Comparison of ENCODE assay signal across 30 cellular contexts in the genomic region with DNA sequence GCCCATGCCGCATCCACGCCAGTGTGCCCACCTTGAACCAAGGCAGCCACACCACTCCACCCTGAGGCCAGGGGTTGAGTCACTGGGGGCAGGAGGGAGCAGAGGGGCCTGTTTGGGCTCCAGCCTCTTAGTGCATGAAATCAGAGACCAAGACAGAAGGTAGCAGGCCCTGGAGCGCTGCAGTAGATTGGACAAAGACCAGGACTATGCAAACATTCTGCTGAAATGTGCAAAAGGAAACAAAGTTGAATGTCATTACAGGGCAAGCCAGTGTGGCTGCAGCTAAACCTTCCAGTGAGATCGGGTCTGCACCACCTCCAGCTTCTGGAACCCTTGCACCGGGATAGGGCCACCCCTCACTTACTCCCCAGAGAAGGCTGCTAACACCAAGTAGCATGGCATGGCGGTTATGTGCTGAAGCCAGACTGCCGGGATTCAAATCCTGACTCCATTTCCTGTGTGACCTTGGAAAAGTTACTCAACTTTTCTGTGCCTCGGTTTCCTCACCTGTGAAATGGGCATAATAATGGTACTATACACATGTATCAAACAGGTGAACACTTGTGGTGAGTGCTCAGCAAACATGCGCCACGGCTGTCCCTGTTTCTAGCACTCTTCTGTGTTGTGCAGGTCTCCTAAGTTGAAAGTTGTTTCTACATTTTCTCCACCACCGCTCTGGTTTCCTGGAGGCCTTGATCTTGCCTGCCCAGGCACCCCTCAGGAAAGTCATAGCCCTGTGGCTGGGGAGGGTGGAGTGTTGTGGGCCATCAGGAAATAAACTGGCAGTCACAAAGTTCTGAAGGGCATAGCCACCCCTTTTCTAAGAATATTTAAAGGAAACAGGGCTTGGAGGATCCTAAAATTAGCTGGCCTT. TPM values are rescaled to one million over a fixed set of nuclear protein-coding genes. Genes with fewer than 3 reads are reported as not detected.
DNase-seq lines count a peak whose midpoint lies in the region; ATAC-seq and TF ChIP-seq lines count a peak whose summit lies in the region.
"Had no signal": no experiment of that assay in that cellular context is flagged by ENCODE, and none has a peak within 500 bp of the region (broad histone marks: within the 10 kb centered on the region; RNA-seq: fewer than 3 reads in every experiment).

No MANE protein-coding gene starts in this region.

- H3F3A ChIP-seq in Loucy (ENCODE audit: low read depth): peaks cover 4% of the 10 kb centered on the region; the same call in 1 of the 2 replicates

- peaks cover 10% of the 10 kb centered on the region for H3K4me1 Mint-ChIP-seq in activated naive CD8-positive, alpha-beta T cell treated with anti-CD3 and anti-CD28 coated beads, Interleukin-2, amount 10 ng/mL, durations not matched to agents 7 days and 5 days
- H3K4me1 Mint-ChIP-seq in activated naive CD8-positive, alpha-beta T cell treated with anti-CD3 and anti-CD28 coated beads, Interleukin-2, amount 50 U/mL, for 24 hours: peaks cover 12% of the 10 kb centered on the region
- no peaks in the 10 kb centered on the region for H3K4me1 Mint-ChIP-seq in activated T-helper 2 cell treated with anti-CD3 and anti-CD28 coated beads, Interferon-gamma antibody, Interleukin-2, Interleukin-4, amounts not matched to agents 10 μg/mL and 5 μg/mL and 100 μg/mL, durations not matched to agents 14 hours and 24 hours and 36 hours (ENCODE audit: low read depth)

- no peaks in the 10 kb centered on the region for H3K9me3 Mint-ChIP-seq in activated naive CD8-positive, alpha-beta T cell treated with anti-CD3 and anti-CD28 coated beads, Interleukin-2, amount 10 ng/mL, durations not matched to agents 7 days and 5 days
- H3K9me3 Mint-ChIP-seq in activated naive CD8-positive, alpha-beta T cell treated with anti-CD3 and anti-CD28 coated beads, Interleukin-2, amount 50 U/mL, for 24 hours: no peaks in the 10 kb centered on the region
- no peaks in the 10 kb centered on the region for H3K9me3 Mint-ChIP-seq in activated T-helper 2 cell treated with anti-CD3 and anti-CD28 coated beads, Interferon-gamma antibody, Interleukin-2, Interleukin-4, amounts not matched to agents 10 μg/mL and 5 μg/mL and 100 μg/mL, durations not matched to agents 14 hours and 24 hours and 36 hours
- H3K9me3 Mint-ChIP-seq: activated CD4-positive, alpha-beta memory T cell treated with anti-CD3 and anti-CD28 coated beads for 36 hours; GM23338; nephron had no signal

- ATAC-seq in activated naive CD8-positive, alpha-beta T cell treated with anti-CD3 and anti-CD28 coated beads, Interleukin-2, amount 10 ng/mL, durations not matched to agents 7 days and 5 days (ENCODE audit: low read depth): peak; percentile 68
- no peak for ATAC-seq in activated naive CD8-positive, alpha-beta T cell treated with anti-CD3 and anti-CD28 coated beads, Interleukin-2, amount 50 U/mL, for 24 hours
- ATAC-seq in left lobe of liver (peak; percentile 73), HG02623 (IDR thresholded peaks at IDR 0.05; ENCODE audit: unreplicated experiment) (no peak)
- ATAC-seq: Panc1 had no signal

- intact Hi-C loops in spleen (cut with DNase I; ENCODE audit: low total_unique reads): no loop called here
- intact Hi-C loops in activated T-helper 2 cell treated with anti-CD3 and anti-CD28 coated beads, Interferon-gamma antibody, Interleukin-2, Interleukin-4, amounts not matched to agents 10 μg/mL and 5 μg/mL and 100 μg/mL, durations not matched to agents 14 hours and 24 hours and 36 hours (cut with micrococcal nuclease): no loop called here

- H3K36me3 ChIP-seq in Loucy (ENCODE audit: insufficient read depth, low read length) (no peaks in the 10 kb centered on the region), spleen (no peaks in the 10 kb centered on the region)
- H3K36me3 ChIP-seq: BE2C, breast epithelium, right atrium auricular region had no signal

- H3K27me3 ChIP-seq in Loucy (ENCODE audit: insufficient read depth, low read length, poor library complexity, severe bottlenecking): no peaks in the 10 kb centered on the region
- peaks cover 0 to 20% (median 0%) of the 10 kb centered on the region in 7 donors for H3K27me3 ChIP-seq in spleen (replicated peaks in 1 of 7)
- H3K27me3 ChIP-seq: BE2C, breast epithelium, right atrium auricular region, upper lobe of left lung had no signal

- H3K4me3 ChIP-seq in Loucy (ENCODE audit: low read length, poor library complexity, severe bottlenecking) (no peak overlapping the region), spleen (no peak overlapping the region)
- H3K4me3 ChIP-seq: breast epithelium, GM12878, GM23338, right atrium auricular region, upper lobe of left lung had no signal

- TF ChIP-seq POLR2A in spleen (IDR thresholded peaks at IDR 0.05): no peak

- H3K9me3 ChIP-seq in Loucy (ENCODE audit: insufficient read depth, low read depth, low read length) (no peaks in the 10 kb centered on the region), spleen (no peaks in the 10 kb centered on the region)
- H3K9me3 ChIP-seq: BE2C, breast epithelium, right atrium auricular region, upper lobe of left lung had no signal

- peaks cover 17% of the 10 kb centered on the region for H3K4me1 ChIP-seq in Loucy (ENCODE audit: insufficient read depth, low read length, poor library complexity, severe bottlenecking)
- peaks cover 7 to 56% (median 28%) of the 10 kb centered on the region in 6 donors for H3K4me1 ChIP-seq in spleen
- H3K4me1 ChIP-seq: breast epithelium, parathyroid adenoma had no signal

- H3K79me2 ChIP-seq in Loucy (ENCODE audit: insufficient read depth, low read length): no peaks in the 10 kb centered on the region
- H3K79me2 ChIP-seq: parathyroid adenoma had no signal

- H2AFZ ChIP-seq in Loucy (ENCODE audit: low read length): no peak overlapping the region
- H2AFZ ChIP-seq: GM23338, parathyroid adenoma had no signal

- H3K4me3 Mint-ChIP-seq in activated naive CD8-positive, alpha-beta T cell treated with anti-CD3 and anti-CD28 coated beads, Interleukin-2, amount 10 ng/mL, durations not matched to agents 7 days and 5 days: peak overlapping the region; percentile 30
- no peak overlapping the region for H3K4me3 Mint-ChIP-seq in activated naive CD8-positive, alpha-beta T cell treated with anti-CD3 and anti-CD28 coated beads, Interleukin-2, amount 50 U/mL, for 24 hours
- H3K4me3 Mint-ChIP-seq in activated T-helper 2 cell treated with anti-CD3 and anti-CD28 coated beads, Interferon-gamma antibody, Interleukin-2, Interleukin-4, amounts not matched to agents 10 μg/mL and 5 μg/mL and 100 μg/mL, durations not matched to agents 14 hours and 24 hours and 36 hours (ENCODE audit: low read depth): no peak overlapping the region
- H3K4me3 Mint-ChIP-seq: activated CD4-positive, alpha-beta memory T cell treated with anti-CD3 and anti-CD28 coated beads for 36 hours; GM23338; nephron had no signal

- TF ChIP-seq CTCF in Loucy (conservative IDR thresholded peaks at IDR 0.05; ENCODE audit: low read length) (no peak), spleen (IDR thresholded peaks at IDR 0.05 in 8 of 11, conservative IDR thresholded peaks at IDR 0.05 in 3 of 11) (no peak)

- 60 to 67% (median 63%) methylated on average over 11 of the region's 11 CpGs for WGBS in spleen, 5 donors

- H3K27ac Mint-ChIP-seq in activated naive CD8-positive, alpha-beta T cell treated with anti-CD3 and anti-CD28 coated beads, Interleukin-2, amount 10 ng/mL, durations not matched to agents 7 days and 5 days: peak overlapping the region; percentile 51
- H3K27ac Mint-ChIP-seq in activated naive CD8-positive, alpha-beta T cell treated with anti-CD3 and anti-CD28 coated beads, Interleukin-2, amount 50 U/mL, for 24 hours: no peak overlapping the region
- no peak overlapping the region for H3K27ac Mint-ChIP-seq in activated T-helper 2 cell treated with anti-CD3 and anti-CD28 coated beads, Interferon-gamma antibody, Interleukin-2, Interleukin-4, amounts not matched to agents 10 μg/mL and 5 μg/mL and 100 μg/mL, durations not matched to agents 14 hours and 24 hours and 36 hours
- H3K27ac Mint-ChIP-seq: activated CD4-positive, alpha-beta memory T cell treated with anti-CD3 and anti-CD28 coated beads for 36 hours; GM23338 had no signal

- peak; percentile 26 for DNase-seq in activated naive CD8-positive, alpha-beta T cell treated with anti-CD3 and anti-CD28 coated beads, Interleukin-2, amount 10 ng/mL, durations not matched to agents 7 days and 5 days
- no peak for DNase-seq in activated naive CD8-positive, alpha-beta T cell treated with anti-CD3 and anti-CD28 coated beads, Interleukin-2, amount 50 U/mL, for 24 hours
- no peak for DNase-seq in left lobe of liver (ENCODE audit: low spot score)
- DNase-seq in spleen: no peak
- DNase-seq in nucleus accumbens (lab: John Stamatoyannopoulos, UW): no peak
- no peak for DNase-seq in activated T-helper 2 cell treated with anti-CD3 and anti-CD28 coated beads, Interferon-gamma antibody, Interleukin-2, Interleukin-4, amounts not matched to agents 10 μg/mL and 5 μg/mL and 100 μg/mL, durations not matched to agents 14 hours and 24 hours and 36 hours (ENCODE audit: low spot score)
- DNase-seq: ACHN; activated CD4-positive, alpha-beta memory T cell treated with anti-CD3 and anti-CD28 coated beads for 36 hours; effector CD8-positive, alpha-beta T cell; glutamatergic neuron; NCI-H1092 treated with DMSO at 0.1 percent for 48 hours; NCI-H187 treated with DMSO at 0.1 percent for 48 hours; NCI-H2227 treated with DMSO at 0.1 percent for 48 hours; NCI-H526 treated with DMSO at 0.1 percent for 48 hours; SIG-M5; stimulated activated CD4-positive, alpha-beta T cell treated with anti-CD3 and anti-CD28 coated beads, Interleukin-4, amount 100 ng/mL, for 1 hour; substantia nigra had no signal

- H3K4me2 ChIP-seq in Loucy (ENCODE audit: low read depth, low read length, poor library complexity, severe bottlenecking): no peak overlapping the region
- H3K4me2 ChIP-seq: GM23338 had no signal

- POLR2A ChIA-PET in activated naive CD8-positive, alpha-beta T cell treated with anti-CD3 and anti-CD28 coated beads, Interleukin-2, amount 10 ng/mL, durations not matched to agents 7 days and 5 days (lab: Charles Lee): interaction anchor here (0.5 to 1.5 kb wide), 3 partner anchors 9 to 10 kb away, joined by 3 to 6 read pairs (median 3); no protein-coding TSS in a partner anchor

- H4K20me1 ChIP-seq in Loucy (ENCODE audit: insufficient read depth, low read length, poor library complexity, severe bottlenecking): no peaks in the 10 kb centered on the region

- peak overlapping the region; percentile 15 for H3K9ac ChIP-seq in Loucy (ENCODE audit: low read depth, low read length, poor library complexity, severe bottlenecking)
- H3K9ac ChIP-seq: parathyroid adenoma had no signal

- no peaks in the 10 kb centered on the region for H3K9me2 ChIP-seq in Loucy (replicated peaks; ENCODE audit: low read depth, low read length)

- peak overlapping the region in 6 of 8 donors; percentile 72 to 83 (median 78) for H3K27ac ChIP-seq in spleen
- H3K27ac ChIP-seq: breast epithelium, parathyroid adenoma, right atrium auricular region had no signal

- H3K36me3 Mint-ChIP-seq in activated naive CD8-positive, alpha-beta T cell treated with anti-CD3 and anti-CD28 coated beads, Interleukin-2, amount 10 ng/mL, durations not matched to agents 7 days and 5 days: no peaks in the 10 kb centered on the region
- H3K36me3 Mint-ChIP-seq in activated naive CD8-positive, alpha-beta T cell treated with anti-CD3 and anti-CD28 coated beads, Interleukin-2, amount 50 U/mL, for 24 hours (ENCODE audit: low read depth): no peaks in the 10 kb centered on the region
- H3K36me3 Mint-ChIP-seq in activated T-helper 2 cell treated with anti-CD3 and anti-CD28 coated beads, Interferon-gamma antibody, Interleukin-2, Interleukin-4, amounts not matched to agents 10 μg/mL and 5 μg/mL and 100 μg/mL, durations not matched to agents 14 hours and 24 hours and 36 hours (ENCODE audit: low read depth): no peaks in the 10 kb centered on the region
- H3K36me3 Mint-ChIP-seq: activated CD4-positive, alpha-beta memory T cell treated with anti-CD3 and anti-CD28 coated beads for 36 hours had no signal

- peaks cover 5% of the 10 kb centered on the region for H3K27me3 Mint-ChIP-seq in activated naive CD8-positive, alpha-beta T cell treated with anti-CD3 and anti-CD28 coated beads, Interleukin-2, amount 10 ng/mL, durations not matched to agents 7 days and 5 days
- H3K27me3 Mint-ChIP-seq in activated naive CD8-positive, alpha-beta T cell treated with anti-CD3 and anti-CD28 coated beads, Interleukin-2, amount 50 U/mL, for 24 hours: peaks cover 9% of the 10 kb centered on the region
- peaks cover 18% of the 10 kb centered on the region for H3K27me3 Mint-ChIP-seq in activated T-helper 2 cell treated with anti-CD3 and anti-CD28 coated beads, Interferon-gamma antibody, Interleukin-2, Interleukin-4, amounts not matched to agents 10 μg/mL and 5 μg/mL and 100 μg/mL, durations not matched to agents 14 hours and 24 hours and 36 hours (ENCODE audit: low read depth)

RNA-seq across cellular contexts. Expression of a gene that starts 25.0 kb away (rescaled TPM):
- not detected for total RNA-seq in activated naive CD8-positive, alpha-beta T cell treated with anti-CD3 and anti-CD28 coated beads, Interleukin-2, amount 10 ng/mL, durations not matched to agents 7 days and 5 days
- total RNA-seq in left lobe of liver: 0.20 TPM
- total RNA-seq in spleen: 10 to 100 TPM in 1 of 7 donors, 1 to 10 TPM in 6; 4.2 to 14.9 (median 7.9) TPM
- polyA plus RNA-seq in spleen: 1 to 10 TPM; 1.4 to 5.5 (median 2.2) TPM
- total RNA-seq in activated T-helper 2 cell treated with anti-CD3 and anti-CD28 coated beads, Interferon-gamma antibody, Interleukin-2, Interleukin-4, amounts not matched to agents 10 μg/mL and 5 μg/mL and 100 μg/mL, durations not matched to agents 14 hours and 24 hours and 36 hours: not detected in 2 replicates
- total RNA-seq: activated CD4-positive, alpha-beta memory T cell treated with anti-CD3 and anti-CD28 coated beads for 36 hours; epithelial cell of proximal tubule; GM12878; GM23338; M059J; right atrium auricular region had no signal
- polyA plus RNA-seq: GM23338 had no signal

RNA-seq across cellular contexts. Expression of a gene that starts 34.5 kb away (rescaled TPM):
- under 1 TPM; 0.14 to 0.23 TPM for total RNA-seq in activated naive CD8-positive, alpha-beta T cell treated with anti-CD3 and anti-CD28 coated beads, Interleukin-2, amount 10 ng/mL, durations not matched to agents 7 days and 5 days
- total RNA-seq in left lobe of liver (0.53 TPM), spleen (10 to 100 TPM in 2 of 7 donors, 1 to 10 TPM in 5; 3.7 to 11.2 (median 7.6) TPM)
- polyA plus RNA-seq in spleen: 1 to 10 TPM; 2.0 to 8.9 (median 8.7) TPM
- 0.11 and 0.32 TPM in 2 replicates for total RNA-seq in activated T-helper 2 cell treated with anti-CD3 and anti-CD28 coated beads, Interferon-gamma antibody, Interleukin-2, Interleukin-4, amounts not matched to agents 10 μg/mL and 5 μg/mL and 100 μg/mL, durations not matched to agents 14 hours and 24 hours and 36 hours
- total RNA-seq: epithelial cell of proximal tubule, GM12878, GM23338, M059J had no signal
- polyA plus RNA-seq: GM12878, GM23338 had no signal

RNA-seq across cellular contexts. Expression of a gene that starts 41.7 kb away (rescaled TPM):
- under 1 TPM in 1 of 2 experiments, not detected in 1; 0.22 TPM for total RNA-seq in activated naive CD8-positive, alpha-beta T cell treated with anti-CD3 and anti-CD28 coated beads, Interleukin-2, amount 10 ng/mL, durations not matched to agents 7 days and 5 days
- total RNA-seq in left lobe of liver: not detected
- total RNA-seq in spleen: 1 to 10 TPM; 1.1 to 3.1 (median 1.3) TPM
- under 1 TPM; 0.29 to 0.63 (median 0.45) TPM for polyA plus RNA-seq in spleen
- total RNA-seq in activated T-helper 2 cell treated with anti-CD3 and anti-CD28 coated beads, Interferon-gamma antibody, Interleukin-2, Interleukin-4, amounts not matched to agents 10 μg/mL and 5 μg/mL and 100 μg/mL, durations not matched to agents 14 hours and 24 hours and 36 hours: 0.37 TPM in 1 of 2 replicates, not detected in the other
- total RNA-seq: epithelial cell of proximal tubule, GM12878, right atrium auricular region had no signal

Comparison
In these comparisons a context has a peak if more than half of its experiments do, and no peak if none do; other contexts are left out.
1. ATAC-seq: peak in activated naive CD8-positive, alpha-beta T cell treated with anti-CD3 and anti-CD28 coated beads, Interleukin-2, amount 10 ng/mL, durations not matched to agents 7 days and 5 days (single experiment) and left lobe of liver (single experiment); none in activated naive CD8-positive, alpha-beta T cell treated with anti-CD3 and anti-CD28 coated beads, Interleukin-2, amount 50 U/mL, for 24 hours (single experiment) and HG02623 (single experiment).